In genomic region chr20:56389807-56390206, GRCh38 we compare ENCODE assay signal across 21 cellular contexts. TPM values are rescaled to one million over a fixed set of nuclear protein-coding genes. Genes with fewer than 3 reads are reported as not detected.
DNase-seq lines count a peak whose midpoint lies in the region; ATAC-seq and TF ChIP-seq lines count a peak whose summit lies in the region.
"Had no signal": no experiment of that assay in that cellular context is flagged by ENCODE, and none has a peak within 500 bp of the region (broad histone marks: within the 10 kb centered on the region; RNA-seq: fewer than 3 reads in every experiment).

No MANE protein-coding gene starts in this region.

- peak overlapping the region; percentile 69; the same call in 1 of the 2 replicates for H3K4me2 ChIP-seq in OCI-LY7 (ENCODE audit: low read length)

- no peaks in the 10 kb centered on the region for H3K9me3 ChIP-seq in OCI-LY7 (ENCODE audit: low read length)
- no peaks in the 10 kb centered on the region for H3K9me3 ChIP-seq in transverse colon
- H3K9me3 ChIP-seq: left ventricle myocardium inferior, mucosa of descending colon, right atrium auricular region had no signal

- no peak overlapping the region for H2AFZ ChIP-seq in OCI-LY7 (ENCODE audit: low read length)

- BruUV-seq in OCI-LY7 (replicated peaks; lab: Mats Ljungman, UMichigan): no TSS peak

- POLR2A ChIA-PET in OCI-LY7 (lab: Charles Lee): no interaction called here

- no peak for TF ChIP-seq EP300 in transverse colon (IDR thresholded peaks at IDR 0.05; ENCODE audit: low read depth)

- no peaks in the 10 kb centered on the region for H3K9me3 Mint-ChIP-seq in natural killer cell treated with Interleukin-12 subunit alpha and Interleukin-12 subunit beta and Interleukin-15 and Interleukin-18, amount 100 ng/mL, for 72 hours
- no peaks in the 10 kb centered on the region for H3K9me3 Mint-ChIP-seq in natural killer cell
- H3K9me3 Mint-ChIP-seq in dendritic cell treated with granulocyte-macrophage colony-stimulating factor and Interleukin-4, amounts not matched to agents 40 ng/mL and 50 ng/mL, for 4 days: no peaks in the 10 kb centered on the region
- H3K9me3 Mint-ChIP-seq: central memory CD8-positive, alpha-beta T cell; effector memory CD8-positive, alpha-beta T cell had no signal

- ATAC-seq in natural killer cell treated with Interleukin-12 subunit alpha and Interleukin-12 subunit beta and Interleukin-15 and Interleukin-18, amount 100 ng/mL, for 72 hours: no peak
- no peak for ATAC-seq in natural killer cell
- ATAC-seq: effector memory CD8-positive, alpha-beta T cell; mucosa of descending colon; SK-N-SH treated with all-trans-retinoic acid at 6 μM for 48 hours had no signal

- H3K4me3 Mint-ChIP-seq in natural killer cell treated with Interleukin-12 subunit alpha and Interleukin-12 subunit beta and Interleukin-15 and Interleukin-18, amount 100 ng/mL, for 72 hours: peak overlapping the region; percentile 19
- no peak overlapping the region for H3K4me3 Mint-ChIP-seq in natural killer cell
- no peak overlapping the region for H3K4me3 Mint-ChIP-seq in dendritic cell treated with granulocyte-macrophage colony-stimulating factor and Interleukin-4, amounts not matched to agents 40 ng/mL and 50 ng/mL, for 4 days
- H3K4me3 Mint-ChIP-seq: central memory CD8-positive, alpha-beta T cell; effector memory CD8-positive, alpha-beta T cell had no signal

- peaks cover 10% of the 10 kb centered on the region; the same call in 1 of the 2 replicates for H4K20me1 ChIP-seq in OCI-LY7 (ENCODE audit: insufficient read depth, low read length)

- TF ChIP-seq POLR2A in transverse colon (IDR thresholded peaks at IDR 0.05): no peak

- no peaks in the 10 kb centered on the region for H3K9me2 ChIP-seq in OCI-LY7 (ENCODE audit: insufficient read depth, low read length)

- in situ Hi-C loops in transverse colon (cut with MboI; ENCODE audit: low pct_ligation_motif_present in 1 of 4, low pct_unique_long_range_greater_than_20kb in 1 of 4, low sequenced_read_pairs in 3 of 4): no loop called here

- no peak for DNase-seq in natural killer cell treated with Interleukin-12 subunit alpha and Interleukin-12 subunit beta and Interleukin-15 and Interleukin-18, amount 100 ng/mL, for 72 hours (ENCODE audit: low spot score)
- DNase-seq in natural killer cell (no peak), OCI-LY7 (ENCODE audit: low spot score) (no peak), COLO829 (ENCODE audit: low spot score) (no peak), CD1c-positive myeloid dendritic cell (ENCODE audit: extremely low spot score) (no peak), transverse colon (no peak)
- DNase-seq in activated CD4-positive, CD25-positive, alpha-beta regulatory T cell (lab: John Stamatoyannopoulos, UW): no peak
- DNase-seq: activated CD4-positive, alpha-beta T cell treated with anti-CD3 and anti-CD28 coated beads, Interleukin-2, amount 50 U/mL, for 4 hours; amygdala; Calu3; effector memory CD8-positive, alpha-beta T cell; head of caudate nucleus; left ventricle myocardium inferior; mucosa of descending colon; NCI-H1436; NCI-H2171 treated with DMSO at 0.1 percent for 48 hours; occipital lobe had no signal

- no peak overlapping the region for H3K4me3 ChIP-seq in OCI-LY7 (ENCODE audit: low read depth, low read length, poor library complexity, severe bottlenecking)
- H3K4me3 ChIP-seq in transverse colon: no peak overlapping the region
- H3K4me3 ChIP-seq: left ventricle myocardium inferior, mucosa of descending colon, right atrium auricular region had no signal

- H3K27me3 Mint-ChIP-seq in natural killer cell treated with Interleukin-12 subunit alpha and Interleukin-12 subunit beta and Interleukin-15 and Interleukin-18, amount 100 ng/mL, for 72 hours: no peaks in the 10 kb centered on the region
- no peaks in the 10 kb centered on the region for H3K27me3 Mint-ChIP-seq in natural killer cell (ENCODE audit: low read depth in 2 of 2)
- H3K27me3 Mint-ChIP-seq in dendritic cell treated with granulocyte-macrophage colony-stimulating factor and Interleukin-4, amounts not matched to agents 40 ng/mL and 50 ng/mL, for 4 days: no peaks in the 10 kb centered on the region
- H3K27me3 Mint-ChIP-seq: central memory CD8-positive, alpha-beta T cell; effector memory CD8-positive, alpha-beta T cell had no signal

- peaks cover 23 to 36% of the 10 kb centered on the region in 2 donors for H3K4me1 Mint-ChIP-seq in natural killer cell treated with Interleukin-12 subunit alpha and Interleukin-12 subunit beta and Interleukin-15 and Interleukin-18, amount 100 ng/mL, for 72 hours (ENCODE audit: low read depth in 2 of 2)
- peaks cover 12 to 14% of the 10 kb centered on the region in 2 donors for H3K4me1 Mint-ChIP-seq in natural killer cell
- H3K4me1 Mint-ChIP-seq in dendritic cell treated with granulocyte-macrophage colony-stimulating factor and Interleukin-4, amounts not matched to agents 40 ng/mL and 50 ng/mL, for 4 days (ENCODE audit: low read depth): peaks cover 18% of the 10 kb centered on the region

- CTCF ChIA-PET in OCI-LY7 (lab: Charles Lee; ENCODE audit: unreplicated experiment): no interaction called here

- no peaks in the 10 kb centered on the region for H3K27me3 ChIP-seq in transverse colon
- H3K27me3 ChIP-seq: right atrium auricular region had no signal

- H3K27ac Mint-ChIP-seq in natural killer cell treated with Interleukin-12 subunit alpha and Interleukin-12 subunit beta and Interleukin-15 and Interleukin-18, amount 100 ng/mL, for 72 hours: no peak overlapping the region
- no peak overlapping the region for H3K27ac Mint-ChIP-seq in natural killer cell
- H3K27ac Mint-ChIP-seq in dendritic cell treated with granulocyte-macrophage colony-stimulating factor and Interleukin-4, amounts not matched to agents 40 ng/mL and 50 ng/mL, for 4 days: peak overlapping the region; percentile 7
- H3K27ac Mint-ChIP-seq: effector memory CD8-positive, alpha-beta T cell had no signal

- no peak for TF ChIP-seq CTCF in natural killer cell (IDR thresholded peaks at IDR 0.05)
- no peak for TF ChIP-seq CTCF in OCI-LY7 (conservative IDR thresholded peaks at IDR 0.05; ENCODE audit: low read length)
- TF ChIP-seq CTCF in transverse colon (IDR thresholded peaks at IDR 0.05): no peak

- H3K79me2 ChIP-seq in OCI-LY7 (ENCODE audit: insufficient read depth, low read depth, low read length): peaks cover 83% of the 10 kb centered on the region

- H3K27ac ChIP-seq in OCI-LY7 (ENCODE audit: low read depth, low read length, poor library complexity, severe bottlenecking) (no peak overlapping the region), transverse colon (no peak overlapping the region)
- H3K27ac ChIP-seq: left ventricle myocardium inferior, right atrium auricular region had no signal

- 94 to 95% methylated on average over 2 to 4 of the region's 4 CpGs for WGBS in transverse colon (ENCODE audit: low coverage in 1 of 2), 2 donors

- peaks cover 21% of the 10 kb centered on the region for H3K4me1 ChIP-seq in OCI-LY7 (ENCODE audit: insufficient read depth, low read length, poor library complexity, severe bottlenecking)
- peaks cover 7 to 30% (median 28%) of the 10 kb centered on the region in 4 donors for H3K4me1 ChIP-seq in transverse colon

- peaks cover 76% of the 10 kb centered on the region for H3K36me3 ChIP-seq in OCI-LY7 (ENCODE audit: insufficient read depth, low read length)
- H3K36me3 ChIP-seq in transverse colon: peaks cover 0 to 9% (median 3%) of the 10 kb centered on the region in 4 donors
- H3K36me3 ChIP-seq: left ventricle myocardium inferior, right atrium auricular region had no signal

- H3K36me3 Mint-ChIP-seq in natural killer cell treated with Interleukin-12 subunit alpha and Interleukin-12 subunit beta and Interleukin-15 and Interleukin-18, amount 100 ng/mL, for 72 hours: peaks cover 35% of the 10 kb centered on the region
- no peaks in the 10 kb centered on the region for H3K36me3 Mint-ChIP-seq in natural killer cell
- peaks cover 48% of the 10 kb centered on the region for H3K36me3 Mint-ChIP-seq in dendritic cell treated with granulocyte-macrophage colony-stimulating factor and Interleukin-4, amounts not matched to agents 40 ng/mL and 50 ng/mL, for 4 days (ENCODE audit: low read depth)

- intact Hi-C loops in natural killer cell (cut with micrococcal nuclease) (no loop called here), OCI-LY7 (cut with micrococcal nuclease; ENCODE audit: unreplicated experiment) (no loop called here), transverse colon (cut with DNase I; ENCODE audit: low total_unique reads) (no loop called here)
- intact Hi-C loops in dendritic cell treated with granulocyte-macrophage colony-stimulating factor and Interleukin-4, amounts not matched to agents 40 ng/mL and 50 ng/mL, for 4 days (cut with micrococcal nuclease): loop anchor here (10.0 kb wide), 1 partner anchor 185 kb away; no protein-coding TSS in a partner anchor

RNA-seq across cellular contexts. Expression of gene AURKA, which starts 2.2 kb away (rescaled TPM):
- 10 to 100 TPM; 45.1 to 80.8 TPM for total RNA-seq in natural killer cell treated with Interleukin-12 subunit alpha and Interleukin-12 subunit beta and Interleukin-15 and Interleukin-18, amount 100 ng/mL, for 72 hours
- total RNA-seq in natural killer cell (1 to 10 TPM; 1.5 to 2.9 (median 2.0) TPM), OCI-LY7 (2022) (97.1 and 105 TPM in 2 replicates), transverse colon (10 to 100 TPM in 1 of 4 donors, 1 to 10 TPM in 2, under 1 TPM in 1; 0.75 to 12.4 (median 4.9) TPM)
- total RNA-seq in OCI-LY7 (2014; rRNA removed; shearing (Covaris generic)): 55.5 and 63.2 TPM in 2 replicates

RNA-seq across cellular contexts. Expression of gene CSTF1, which starts 2.6 kb away (rescaled TPM):
- 10 to 100 TPM; 39.6 to 40.1 TPM for total RNA-seq in natural killer cell treated with Interleukin-12 subunit alpha and Interleukin-12 subunit beta and Interleukin-15 and Interleukin-18, amount 100 ng/mL, for 72 hours
- total RNA-seq in natural killer cell: 10 to 100 TPM; 15.8 to 24.3 (median 18.5) TPM
- total RNA-seq in OCI-LY7 (2014; rRNA removed; shearing (Covaris generic)): 38.5 and 52.1 TPM in 2 replicates
- total RNA-seq in OCI-LY7 (2022): 51.6 and 56.0 TPM in 2 replicates
- total RNA-seq in transverse colon: 10 to 100 TPM in 2 of 4 donors, 1 to 10 TPM in 2; 5.2 to 21.8 (median 14.2) TPM

RNA-seq across cellular contexts. Expression of gene CASS4, which starts 22.3 kb away (rescaled TPM):
- 1 to 10 TPM; 1.3 to 4.1 TPM for total RNA-seq in natural killer cell treated with Interleukin-12 subunit alpha and Interleukin-12 subunit beta and Interleukin-15 and Interleukin-18, amount 100 ng/mL, for 72 hours
- total RNA-seq in natural killer cell (10 to 100 TPM in 2 of 3 donors, 1 to 10 TPM in 1; 9.3 to 13.8 (median 13.4) TPM), OCI-LY7 (2022) (0.15 and 0.18 TPM in 2 replicates), transverse colon (1 to 10 TPM in 3 of 4 donors, not detected in 1; 1.1 to 1.4 (median 1.1) TPM)
- total RNA-seq in OCI-LY7 (2014; rRNA removed; shearing (Covaris generic)): 0.05 TPM in 1 of 2 replicates, not detected in the other

RNA-seq across cellular contexts. Expression of gene FAM210B, which starts 31.0 kb away (rescaled TPM):
- 1 to 10 TPM; 1.8 to 3.0 TPM for total RNA-seq in natural killer cell treated with Interleukin-12 subunit alpha and Interleukin-12 subunit beta and Interleukin-15 and Interleukin-18, amount 100 ng/mL, for 72 hours
- total RNA-seq in natural killer cell (10 to 100 TPM in 1 of 3 donors, 1 to 10 TPM in 2; 6.4 to 11.5 (median 8.8) TPM), OCI-LY7 (2022) (1.1 and 1.3 TPM in 2 replicates), transverse colon (10 to 100 TPM; 15.3 to 30.7 (median 25.5) TPM)
- 0.13 and 0.19 TPM in 2 replicates for total RNA-seq in OCI-LY7 (2014; rRNA removed; shearing (Covaris generic))
